ENCODE assay signal across 22 cellular contexts in the genomic region with DNA sequence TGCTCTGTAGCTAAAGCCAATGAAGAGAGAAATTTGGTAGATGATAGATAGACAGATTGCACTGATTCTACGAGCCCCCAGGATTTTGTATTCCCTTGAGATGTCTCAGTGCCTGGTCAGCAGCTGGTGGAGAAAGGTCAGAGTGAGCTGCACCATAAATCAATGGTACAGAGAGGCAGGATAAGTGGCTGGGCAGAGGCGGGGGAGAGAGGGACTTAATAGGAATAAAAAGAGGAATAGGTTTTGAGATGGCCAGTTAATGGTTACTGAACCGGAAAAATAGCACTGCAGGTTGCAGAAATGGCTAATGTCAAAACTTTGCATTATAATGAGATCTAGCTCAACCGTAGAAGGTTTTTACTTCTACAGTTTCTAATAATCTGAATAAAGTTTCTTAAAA. TPM values are rescaled to one million over a fixed set of nuclear protein-coding genes. Genes with fewer than 3 reads are reported as not detected.
DNase-seq lines count a peak whose midpoint lies in the region; ATAC-seq and TF ChIP-seq lines count a peak whose summit lies in the region.
"Had no signal": no experiment of that assay in that cellular context is flagged by ENCODE, and none has a peak within 500 bp of the region (broad histone marks: within the 10 kb centered on the region; RNA-seq: fewer than 3 reads in every experiment).

No MANE protein-coding gene starts in this region.

- 87% methylated on average over 4 of the region's 4 CpGs for WGBS in SK-N-SH (ENCODE audit: low lambda C conversion rate)

- no peak overlapping the region for H3K27ac ChIP-seq in SK-N-SH (ENCODE audit: low read depth in 2 of 2, low read length in 1 of 2)
- H3K27ac ChIP-seq: BLaER1 treated with 17β-estradiol and CSF1 and Interleukin-3, amounts not matched to agents 10 nM and 100 nM; coronary artery; left lung; Peyer's patch; SJSA1 had no signal

- no peak overlapping the region for H3K9ac ChIP-seq in SK-N-SH
- H3K9ac ChIP-seq: BLaER1 treated with 17β-estradiol and CSF1 and Interleukin-3, amounts not matched to agents 10 nM and 100 nM had no signal

- H3K79me2 ChIP-seq in SK-N-SH (ENCODE audit: insufficient read depth) = peaks cover 9% of the 10 kb centered on the region; the same call in 1 of the 2 replicates

- H3K9me3 ChIP-seq in SK-N-SH = no peaks in the 10 kb centered on the region
- H3K9me3 ChIP-seq: SJSA1 had no signal

- H3K4me3 ChIP-seq in SK-N-SH (ENCODE audit: low read depth in 2 of 2, low read length in 1 of 2) = no peak overlapping the region
- H3K4me3 ChIP-seq: BLaER1 treated with 17β-estradiol and CSF1 and Interleukin-3, amounts not matched to agents 10 nM and 100 nM; coronary artery; left lung; Peyer's patch; SJSA1 had no signal

- no peaks in the 10 kb centered on the region for H3K9me2 ChIP-seq in SK-N-SH

- H3K36me3 ChIP-seq in SK-N-SH (replicated peaks in 1 of 2; ENCODE audit: control insufficient read depth in 1 of 2, insufficient read depth in 2 of 2, low read length in 1 of 2) = peaks cover 0 to 8% of the 10 kb centered on the region in 2 experiments
- H3K36me3 ChIP-seq: left lung, Peyer's patch had no signal

- DNase-seq in SK-N-SH = peak; percentile 30
- DNase-seq in NCI-H69 (lab: John Stamatoyannopoulos, UW) = peak; percentile 53
- DNase-seq in iPS-NIHi11 (ENCODE audit: low spot score) = peak; percentile 7
- no peak for DNase-seq in type B pancreatic cell (ENCODE audit: extremely low spot score, unreplicated experiment)
- no peak for DNase-seq in mesenteric fat pad (ENCODE audit: low spot score)
- no peak for DNase-seq in left colon
- no peak for DNase-seq in epidermal melanocyte (ENCODE audit: insufficient read length, low spot score)
- DNase-seq: activated CD8-positive, alpha-beta T cell treated with anti-CD3 and anti-CD28 coated beads for 36 hours; activated naive CD4-positive, alpha-beta T cell treated with Interleukin-2 at 50 U/mL for 16 hours; amygdala; endodermal cell; H9; IMR-90; left lung; NCI-H1436 treated with DMSO at 0.1 percent for 48 hours; Peyer's patch had no signal

- H3K4me1 ChIP-seq in SK-N-SH (ENCODE audit: control insufficient read depth in 1 of 2, insufficient read depth in 2 of 2, low read depth in 1 of 2, low read length in 1 of 2) = peaks cover 0 to 3% of the 10 kb centered on the region in 2 experiments; a peak in 3 of 4 replicates
- H3K4me1 ChIP-seq: Peyer's patch had no signal

- 0 out of 4 replicates have a peak, but pooled peaks of 1 of the 2 experiments have one; percentile 28 for TF ChIP-seq EP300 in SK-N-SH (IDR thresholded peaks at IDR 0.05; ENCODE audit: borderline replicate concordance in 1 of 2, low read depth in 1 of 2, low read length in 1 of 2)

- H3K27ac Mint-ChIP-seq in type B pancreatic cell = peak overlapping the region; percentile 10
- H3K27ac Mint-ChIP-seq: activated CD8-positive, alpha-beta T cell treated with anti-CD3 and anti-CD28 coated beads for 36 hours; endodermal cell; H9; T-helper 2 cell treated with Interferon-gamma antibody and Interleukin-4, amounts not matched to agents 5 μg/mL and 100 μg/mL, for 36 hours had no signal

- ATAC-seq in SK-N-SH treated with all-trans-retinoic acid at 6 μM for 48 hours (no peak), left colon (no peak)
- ATAC-seq: activated CD8-positive, alpha-beta T cell treated with anti-CD3 and anti-CD28 coated beads for 36 hours; left lung had no signal

- no peaks in the 10 kb centered on the region for H4K20me1 ChIP-seq in SK-N-SH (ENCODE audit: insufficient read depth)

- H3K9me3 Mint-ChIP-seq in type B pancreatic cell = no peaks in the 10 kb centered on the region
- H3K9me3 Mint-ChIP-seq: endodermal cell had no signal

- peaks cover 20% of the 10 kb centered on the region for H3F3A ChIP-seq in SK-N-SH (replicated peaks; ENCODE audit: insufficient read depth)

- no peaks in the 10 kb centered on the region for H3K27me3 Mint-ChIP-seq in type B pancreatic cell
- H3K27me3 Mint-ChIP-seq: activated CD8-positive, alpha-beta T cell treated with anti-CD3 and anti-CD28 coated beads for 36 hours had no signal

- peak overlapping the region; percentile 42 for H3K4me3 Mint-ChIP-seq in type B pancreatic cell
- H3K4me3 Mint-ChIP-seq: activated CD8-positive, alpha-beta T cell treated with anti-CD3 and anti-CD28 coated beads for 36 hours; endodermal cell; H9; neural crest cell; T-helper 2 cell treated with Interferon-gamma antibody and Interleukin-4, amounts not matched to agents 5 μg/mL and 100 μg/mL, for 36 hours had no signal

- POLR2A ChIA-PET in SK-N-SH (lab: Yijun Ruan, JAX) = interaction anchor here (1.2 kb wide), 1 partner anchor 47 kb away, joined by 3 read pairs; no protein-coding TSS in a partner anchor

- peaks cover 7% of the 10 kb centered on the region for H3K4me1 Mint-ChIP-seq in type B pancreatic cell (ENCODE audit: unreplicated experiment)
- H3K4me1 Mint-ChIP-seq: endodermal cell had no signal

- CTCF ChIA-PET in SK-N-SH (lab: Yijun Ruan, JAX) = interaction anchor here (1.1 to 1.4 kb wide), 3 partner anchors 13 to 160 kb away, joined by 3 read pairs; no protein-coding TSS in a partner anchor

- peaks cover 13% of the 10 kb centered on the region for H3K36me3 Mint-ChIP-seq in type B pancreatic cell

- H2AFZ ChIP-seq in SK-N-SH (ENCODE audit: low read depth) = no peak overlapping the region

- no peak for TF ChIP-seq RAD21 in SK-N-SH (IDR thresholded peaks at IDR 0.05; ENCODE audit: low read length)

- H3K4me2 ChIP-seq in SK-N-SH = no peak overlapping the region

- intact Hi-C loops in left colon (cut with DNase I, micrococcal nuclease) = no loop called here

- H3K27me3 ChIP-seq in SK-N-SH (ENCODE audit: insufficient read depth) = no peaks in the 10 kb centered on the region
- H3K27me3 ChIP-seq: BLaER1 treated with 17β-estradiol and CSF1 and Interleukin-3, amounts not matched to agents 10 nM and 100 nM; left lung; Peyer's patch; SJSA1 had no signal

- TF ChIP-seq CTCF in SK-N-SH (IDR thresholded peaks at IDR 0.05) (no peak), type B pancreatic cell (conservative IDR thresholded peaks at IDR 0.05) (no peak)

TF ChIP-seq in SK-N-SH, 30 proteins besides CTCF, POLR2A, EP300 and RAD21:
- TF ChIP-seq GATA2 (CRISPR knock-in tag; IDR thresholded peaks at IDR 0.05) (peak; percentile 50), CHD2 (IDR thresholded peaks at IDR 0.05; ENCODE audit: low read length, partially characterized antibody) (no peak)

TF ChIP-seq in SK-N-SH treated with all-trans-retinoic acid at 6 μM for 48 hours, 23 proteins besides CTCF, POLR2A, EP300 and RAD21:
- no peak for TF ChIP-seq GLIS3 (CRISPR knock-in tag; IDR thresholded peaks at IDR 0.05)
- TF ChIP-seq, protein P1, sequence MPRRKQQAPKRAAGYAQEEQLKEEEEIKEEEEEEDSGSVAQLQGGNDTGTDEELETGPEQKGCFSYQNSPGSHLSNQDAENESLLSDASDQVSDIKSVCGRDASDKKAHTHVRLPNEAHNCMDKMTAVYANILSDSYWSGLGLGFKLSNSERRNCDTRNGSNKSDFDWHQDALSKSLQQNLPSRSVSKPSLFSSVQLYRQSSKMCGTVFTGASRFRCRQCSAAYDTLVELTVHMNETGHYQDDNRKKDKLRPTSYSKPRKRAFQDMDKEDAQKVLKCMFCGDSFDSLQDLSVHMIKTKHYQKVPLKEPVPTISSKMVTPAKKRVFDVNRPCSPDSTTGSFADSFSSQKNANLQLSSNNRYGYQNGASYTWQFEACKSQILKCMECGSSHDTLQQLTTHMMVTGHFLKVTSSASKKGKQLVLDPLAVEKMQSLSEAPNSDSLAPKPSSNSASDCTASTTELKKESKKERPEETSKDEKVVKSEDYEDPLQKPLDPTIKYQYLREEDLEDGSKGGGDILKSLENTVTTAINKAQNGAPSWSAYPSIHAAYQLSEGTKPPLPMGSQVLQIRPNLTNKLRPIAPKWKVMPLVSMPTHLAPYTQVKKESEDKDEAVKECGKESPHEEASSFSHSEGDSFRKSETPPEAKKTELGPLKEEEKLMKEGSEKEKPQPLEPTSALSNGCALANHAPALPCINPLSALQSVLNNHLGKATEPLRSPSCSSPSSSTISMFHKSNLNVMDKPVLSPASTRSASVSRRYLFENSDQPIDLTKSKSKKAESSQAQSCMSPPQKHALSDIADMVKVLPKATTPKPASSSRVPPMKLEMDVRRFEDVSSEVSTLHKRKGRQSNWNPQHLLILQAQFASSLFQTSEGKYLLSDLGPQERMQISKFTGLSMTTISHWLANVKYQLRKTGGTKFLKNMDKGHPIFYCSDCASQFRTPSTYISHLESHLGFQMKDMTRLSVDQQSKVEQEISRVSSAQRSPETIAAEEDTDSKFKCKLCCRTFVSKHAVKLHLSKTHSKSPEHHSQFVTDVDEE (CRISPR knock-in tag; IDR thresholded peaks at IDR 0.05) = no peak
- TF ChIP-seq, protein P2, sequence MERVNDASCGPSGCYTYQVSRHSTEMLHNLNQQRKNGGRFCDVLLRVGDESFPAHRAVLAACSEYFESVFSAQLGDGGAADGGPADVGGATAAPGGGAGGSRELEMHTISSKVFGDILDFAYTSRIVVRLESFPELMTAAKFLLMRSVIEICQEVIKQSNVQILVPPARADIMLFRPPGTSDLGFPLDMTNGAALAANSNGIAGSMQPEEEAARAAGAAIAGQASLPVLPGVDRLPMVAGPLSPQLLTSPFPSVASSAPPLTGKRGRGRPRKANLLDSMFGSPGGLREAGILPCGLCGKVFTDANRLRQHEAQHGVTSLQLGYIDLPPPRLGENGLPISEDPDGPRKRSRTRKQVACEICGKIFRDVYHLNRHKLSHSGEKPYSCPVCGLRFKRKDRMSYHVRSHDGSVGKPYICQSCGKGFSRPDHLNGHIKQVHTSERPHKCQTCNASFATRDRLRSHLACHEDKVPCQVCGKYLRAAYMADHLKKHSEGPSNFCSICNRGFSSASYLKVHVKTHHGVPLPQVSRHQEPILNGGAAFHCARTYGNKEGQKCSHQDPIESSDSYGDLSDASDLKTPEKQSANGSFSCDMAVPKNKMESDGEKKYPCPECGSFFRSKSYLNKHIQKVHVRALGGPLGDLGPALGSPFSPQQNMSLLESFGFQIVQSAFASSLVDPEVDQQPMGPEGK (CRISPR knock-in tag; IDR thresholded peaks at IDR 0.05; ENCODE audit: borderline replicate concordance) = no peak

RNA-seq across cellular contexts. Expression of a gene that starts 47.9 kb away (rescaled TPM):
- 5.6 and 6.4 TPM in 2 replicates for polyA plus RNA-seq in SK-N-SH (2012; rRNA removed)
- 6.4 and 6.6 TPM in 2 replicates for polyA plus RNA-seq in SK-N-SH (2012; cell fraction: cytosol; rRNA removed)
- 3.4 and 5.4 TPM in 2 replicates for polyA plus RNA-seq in SK-N-SH (2012; cell fraction: nucleus; rRNA removed)
- 77.8 and 93.3 TPM in 2 replicates for total RNA-seq in type B pancreatic cell (ENCODE audit: low replicate concordance)
- total RNA-seq in mesenteric fat pad = 14.0 TPM
- total RNA-seq in left colon = 100 to 1,000 TPM; 131 to 160 TPM

Comparison
In these comparisons a context has a peak if more than half of its experiments do, and no peak if none do; other contexts are left out.
1. DNase-seq: peak in SK-N-SH (single experiment), NCI-H69 (single experiment) and iPS-NIHi11 (single experiment); none in type B pancreatic cell (single experiment), mesenteric fat pad (single experiment), left colon (0 of 2) and epidermal melanocyte (single experiment).